Comparison of ENCODE assay signal across 10 cellular contexts in the genomic region with DNA sequence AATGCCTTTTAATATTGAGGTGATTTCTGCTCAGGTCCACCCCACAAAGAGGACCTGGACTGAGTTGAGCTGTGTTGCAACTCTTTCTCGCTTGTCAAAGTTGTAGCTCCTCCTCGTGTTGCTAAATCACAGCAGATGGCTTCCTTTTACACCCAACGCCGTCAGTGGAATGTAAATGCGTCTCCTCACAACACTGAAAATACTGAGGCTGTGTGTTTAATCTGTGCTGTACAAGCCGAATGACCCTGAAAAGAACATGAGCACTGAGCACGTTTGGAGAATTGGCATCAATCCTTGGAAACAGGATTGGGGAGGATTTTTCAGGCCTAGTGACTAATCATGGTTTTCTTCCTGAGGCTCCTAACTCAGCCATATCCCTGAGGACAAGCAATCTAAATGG.
A peak's percentile ranks its signal among the peaks of the same experiment; 100 is the strongest.
DNase-seq lines count a peak whose midpoint lies in the region; ATAC-seq and TF ChIP-seq lines count a peak whose summit lies in the region.
"Had no signal": no experiment of that assay in that cellular context is flagged by ENCODE, and none has a peak within 500 bp of the region (broad histone marks: within the 10 kb centered on the region; RNA-seq: fewer than 3 reads in every experiment).

No MANE protein-coding gene starts in this region.

- TF ChIP-seq POLR2A in right lobe of liver (IDR thresholded peaks at IDR 0.05) (no peak), tibial nerve (IDR thresholded peaks at IDR 0.05) (no peak)

- H3K4me1 ChIP-seq in right lobe of liver (peaks cover 0 to 9% (median 0%) of the 10 kb centered on the region in 4 donors), tibial nerve (peaks cover 0 to 10% (median 0%) of the 10 kb centered on the region in 4 donors)
- H3K4me1 ChIP-seq: A549 had no signal

- H3K27me3 Mint-ChIP-seq in activated CD8-positive, alpha-beta memory T cell treated with anti-CD3 and anti-CD28 coated beads, Interleukin-2, amount 10 ng/mL, durations not matched to agents 7 days and 5 days = peaks cover 6% of the 10 kb centered on the region

- peak; percentile 85 to 97 (median 92) for ATAC-seq in right lobe of liver
- ATAC-seq in activated CD8-positive, alpha-beta memory T cell treated with anti-CD3 and anti-CD28 coated beads, Interleukin-2, amount 10 ng/mL, durations not matched to agents 7 days and 5 days = no peak
- no peak for ATAC-seq in GM21717 (IDR thresholded peaks at IDR 0.05; ENCODE audit: unreplicated experiment)
- ATAC-seq: A549 had no signal

- H3K36me3 Mint-ChIP-seq in activated CD8-positive, alpha-beta memory T cell treated with anti-CD3 and anti-CD28 coated beads, Interleukin-2, amount 10 ng/mL, durations not matched to agents 7 days and 5 days = no peaks in the 10 kb centered on the region

- H3K27ac ChIP-seq in right lobe of liver (no peak overlapping the region), tibial nerve (peak overlapping the region in 2 of 4 donors; percentile 31 to 46)
- H3K27ac ChIP-seq: A549, cardiac muscle cell had no signal

- no peaks in the 10 kb centered on the region for H3K9me3 Mint-ChIP-seq in activated CD8-positive, alpha-beta memory T cell treated with anti-CD3 and anti-CD28 coated beads, Interleukin-2, amount 10 ng/mL, durations not matched to agents 7 days and 5 days (ENCODE audit: low read depth)

- TF ChIP-seq EP300 in tibial nerve (IDR thresholded peaks at IDR 0.05) = peak in 1 of 2 donors; percentile 41

- DNase-seq in NCI-H2107 treated with DMSO at 0.1 percent for 48 hours (lab: John Stamatoyannopoulos, UW; ENCODE audit: unreplicated experiment) = peak; percentile 43
- DNase-seq in NCI-H2107 (lab: John Stamatoyannopoulos, UW) = no peak
- DNase-seq in brain pericyte (ENCODE audit: low read depth, low spot score) = peak; percentile 57
- DNase-seq in right lobe of liver = no peak
- DNase-seq in tibial nerve (ENCODE audit: low spot score in 2 of 2) = peak; percentile 14 to 33
- no peak for DNase-seq in activated CD8-positive, alpha-beta memory T cell treated with anti-CD3 and anti-CD28 coated beads, Interleukin-2, amount 10 ng/mL, durations not matched to agents 7 days and 5 days
- DNase-seq in stimulated activated CD4-positive, alpha-beta T cell treated with anti-CD3 and anti-CD28 coated beads, Interleukin-4, amount 100 ng/mL, for 24 hours = no peak

- CTCF ChIA-PET in activated CD8-positive, alpha-beta memory T cell treated with anti-CD3 and anti-CD28 coated beads, Interleukin-2, amount 10 ng/mL, durations not matched to agents 7 days and 5 days (lab: Charles Lee) = no interaction called here

- H3K36me3 ChIP-seq in right lobe of liver (no peaks in the 10 kb centered on the region), tibial nerve (no peaks in the 10 kb centered on the region)
- H3K36me3 ChIP-seq: cardiac muscle cell had no signal

- H3K4me3 ChIP-seq in right lobe of liver (no peak overlapping the region), tibial nerve (no peak overlapping the region)
- H3K4me3 ChIP-seq: A549, cardiac muscle cell had no signal

- H3K4me3 Mint-ChIP-seq in activated CD8-positive, alpha-beta memory T cell treated with anti-CD3 and anti-CD28 coated beads, Interleukin-2, amount 10 ng/mL, durations not matched to agents 7 days and 5 days = no peak overlapping the region

- WGBS in right lobe of liver (ENCODE audit: insufficient coverage, low coverage, low lambda C conversion rate, missing lambda C conversion rate) = 15% methylated on average over 7 of the region's 7 CpGs
- 8 to 24% methylated on average over 7 of the region's 7 CpGs for WGBS in tibial nerve, 2 donors

- no peak for TF ChIP-seq CTCF in right lobe of liver (IDR thresholded peaks at IDR 0.05)
- TF ChIP-seq CTCF in tibial nerve (IDR thresholded peaks at IDR 0.05) = no peak

- intact Hi-C loops in right lobe of liver (cut with DNase I) = no loop called here

- H3K27ac Mint-ChIP-seq in activated CD8-positive, alpha-beta memory T cell treated with anti-CD3 and anti-CD28 coated beads, Interleukin-2, amount 10 ng/mL, durations not matched to agents 7 days and 5 days = no peak overlapping the region

- H3K4me1 Mint-ChIP-seq in activated CD8-positive, alpha-beta memory T cell treated with anti-CD3 and anti-CD28 coated beads, Interleukin-2, amount 10 ng/mL, durations not matched to agents 7 days and 5 days = no peaks in the 10 kb centered on the region

- H3K27me3 ChIP-seq in right lobe of liver = no peaks in the 10 kb centered on the region
- no peaks in the 10 kb centered on the region for H3K27me3 ChIP-seq in tibial nerve
- H3K27me3 ChIP-seq: cardiac muscle cell had no signal

- H3K9me3 ChIP-seq in right lobe of liver = no peaks in the 10 kb centered on the region
- H3K9me3 ChIP-seq in tibial nerve = no peaks in the 10 kb centered on the region
- H3K9me3 ChIP-seq: A549 had no signal

Comparison
In these comparisons a context has a peak if more than half of its experiments do, and no peak if none do; other contexts are left out.
1. DNase-seq: peak in NCI-H2107 treated with DMSO at 0.1 percent for 48 hours (single experiment), brain pericyte (single experiment) and tibial nerve (2 of 2); none in NCI-H2107 (single experiment), right lobe of liver (0 of 3), activated CD8-positive, alpha-beta memory T cell treated with anti-CD3 and anti-CD28 coated beads, Interleukin-2, amount 10 ng/mL, durations not matched to agents 7 days and 5 days (single experiment) and stimulated activated CD4-positive, alpha-beta T cell treated with anti-CD3 and anti-CD28 coated beads, Interleukin-4, amount 100 ng/mL, for 24 hours (single experiment).
2. ATAC-seq: peak in right lobe of liver (4 of 4); none in activated CD8-positive, alpha-beta memory T cell treated with anti-CD3 and anti-CD28 coated beads, Interleukin-2, amount 10 ng/mL, durations not matched to agents 7 days and 5 days (single experiment) and GM21717 (single experiment).